In genomic region chr14:68404652-68405183, GRCh38 we compare ENCODE assay signal across 11 cellular contexts.
A peak's percentile ranks its signal among the peaks of the same experiment; 100 is the strongest.
DNase-seq lines count a peak whose midpoint lies in the region; ATAC-seq and TF ChIP-seq lines count a peak whose summit lies in the region.
"Had no signal": no experiment of that assay in that cellular context is flagged by ENCODE, and none has a peak within 500 bp of the region (broad histone marks: within the 10 kb centered on the region; RNA-seq: fewer than 3 reads in every experiment).

No MANE protein-coding gene starts in this region.

- CTCF ChIA-PET in activated naive CD4-positive, alpha-beta T cell treated with anti-CD3 and anti-CD28 coated beads for 36 hours (lab: Charles Lee), result interaction anchor here (0.5 to 1.2 kb wide), 3 partner anchors 384 to 549 kb away, joined by 3 to 4 read pairs (median 3); no protein-coding TSS in a partner anchor

- H3K27me3 Mint-ChIP-seq in activated naive CD4-positive, alpha-beta T cell treated with anti-CD3 and anti-CD28 coated beads for 36 hours (ENCODE audit: low read depth), result no peaks in the 10 kb centered on the region
- H3K27me3 Mint-ChIP-seq: central memory CD8-positive, alpha-beta T cell had no signal

- TF ChIP-seq POLR2A in suprapubic skin (IDR thresholded peaks at IDR 0.05), result no peak

- WGBS in hepatocyte (ENCODE audit: low lambda C conversion rate, missing lambda C conversion rate), result 57% methylated on average over 5 of the region's 5 CpGs
- WGBS in suprapubic skin, result 49% methylated on average over 5 of the region's 5 CpGs

- H3K4me3 ChIP-seq in hepatocyte, result no peak overlapping the region
- no peak overlapping the region for H3K4me3 ChIP-seq in suprapubic skin

- H3K9me3 ChIP-seq in hepatocyte (ENCODE audit: low read depth) (no peaks in the 10 kb centered on the region), suprapubic skin (no peaks in the 10 kb centered on the region)

- H3K4me1 ChIP-seq in hepatocyte (ENCODE audit: insufficient read depth) (peaks cover 26% of the 10 kb centered on the region), suprapubic skin (peaks cover 68% of the 10 kb centered on the region)

- peaks cover 36% of the 10 kb centered on the region for H3K4me1 Mint-ChIP-seq in activated naive CD4-positive, alpha-beta T cell treated with anti-CD3 and anti-CD28 coated beads for 36 hours (ENCODE audit: low read depth)

- no peaks in the 10 kb centered on the region for H3K36me3 Mint-ChIP-seq in activated naive CD4-positive, alpha-beta T cell treated with anti-CD3 and anti-CD28 coated beads for 36 hours (ENCODE audit: low read depth)

- no peaks in the 10 kb centered on the region for H3K79me2 ChIP-seq in hepatocyte

- no peaks in the 10 kb centered on the region for H3K9me3 Mint-ChIP-seq in activated naive CD4-positive, alpha-beta T cell treated with anti-CD3 and anti-CD28 coated beads for 36 hours
- H3K9me3 Mint-ChIP-seq: central memory CD8-positive, alpha-beta T cell had no signal

- intact Hi-C loops in activated naive CD4-positive, alpha-beta T cell treated with anti-CD3 and anti-CD28 coated beads for 36 hours (cut with micrococcal nuclease), result loop anchor here (1.0 to 10.0 kb wide), 3 partner anchors 153 to 470 kb away; no protein-coding TSS in a partner anchor

- peak overlapping the region; percentile 45 for H3K27ac ChIP-seq in hepatocyte
- H3K27ac ChIP-seq in suprapubic skin, result peak overlapping the region; percentile 45

- H2AFZ ChIP-seq in hepatocyte, result no peak overlapping the region

- H3K27me3 ChIP-seq in hepatocyte (no peaks in the 10 kb centered on the region), suprapubic skin (no peaks in the 10 kb centered on the region)

- H3K4me2 ChIP-seq in hepatocyte, result no peak overlapping the region

- H3K36me3 ChIP-seq in hepatocyte (replicated peaks; ENCODE audit: insufficient read depth, low read depth) (no peaks in the 10 kb centered on the region), suprapubic skin (no peaks in the 10 kb centered on the region)

- no peaks in the 10 kb centered on the region for H4K20me1 ChIP-seq in hepatocyte (ENCODE audit: insufficient read depth, poor library complexity, severe bottlenecking)

- TF ChIP-seq CTCF in hepatocyte (IDR thresholded peaks at IDR 0.05; ENCODE audit: poor library complexity) (no peak), suprapubic skin (IDR thresholded peaks at IDR 0.05) (no peak)

- no peak overlapping the region for H3K4me3 Mint-ChIP-seq in activated naive CD4-positive, alpha-beta T cell treated with anti-CD3 and anti-CD28 coated beads for 36 hours
- H3K4me3 Mint-ChIP-seq: central memory CD8-positive, alpha-beta T cell had no signal

- H3K27ac Mint-ChIP-seq in activated naive CD4-positive, alpha-beta T cell treated with anti-CD3 and anti-CD28 coated beads for 36 hours, result peak overlapping the region; percentile 69

- ATAC-seq in HG02885 (IDR thresholded peaks at IDR 0.05; ENCODE audit: poor library complexity, unreplicated experiment) (no peak), HG03045 (IDR thresholded peaks at IDR 0.05; ENCODE audit: unreplicated experiment) (no peak)

- no peaks in the 10 kb centered on the region for H3K9me2 ChIP-seq in hepatocyte (replicated peaks; ENCODE audit: insufficient read depth)

- TF ChIP-seq EP300 in suprapubic skin (IDR thresholded peaks at IDR 0.05), result no peak

- peak; percentile 50 for DNase-seq in activated naive CD4-positive, alpha-beta T cell treated with anti-CD3 and anti-CD28 coated beads for 36 hours
- no peak for DNase-seq in activated naive CD4-positive, alpha-beta T cell (lab: John Stamatoyannopoulos, UW)
- DNase-seq in T-helper 9 cell, result peak; percentile 2
- peak; percentile 23 for DNase-seq in hepatocyte (ENCODE audit: low spot score)
- DNase-seq in suprapubic skin (ENCODE audit: low spot score in 2 of 2), result no peak
- DNase-seq in mesenteric fat pad (ENCODE audit: low spot score), result no peak
- DNase-seq: NCI-H510A, posterior cingulate gyrus had no signal

Comparison
In these comparisons a context has a peak if more than half of its experiments do, and no peak if none do; other contexts are left out.
1. DNase-seq: peak in activated naive CD4-positive, alpha-beta T cell treated with anti-CD3 and anti-CD28 coated beads for 36 hours (single experiment), T-helper 9 cell (single experiment) and hepatocyte (single experiment); none in activated naive CD4-positive, alpha-beta T cell (0 of 4), suprapubic skin (0 of 2) and mesenteric fat pad (single experiment).